ENCODE assay signal across 9 cellular contexts in genomic region chrY:8342173-8342572, GRCh38.
"Had no signal": no experiment of that assay in that cellular context is flagged by ENCODE, and none has a peak within 500 bp of the region (broad histone marks: within the 10 kb centered on the region; RNA-seq: fewer than 3 reads in every experiment).

No MANE protein-coding gene starts in this region.

- H3K9me3 ChIP-seq: HAP-1 had no signal

- H3K4me3 ChIP-seq: GM23248, GM23338, HAP-1 had no signal

- H3K4me1 ChIP-seq: HAP-1 had no signal

- H3K27ac ChIP-seq: GM23248 had no signal

- H3K36me3 ChIP-seq: HAP-1 had no signal

- ATAC-seq: GM23338, HCT116 had no signal

- DNase-seq: GM23248, GOT3, H7, H9, HCEC 1CT, HFFc6 had no signal
